Comparison of ENCODE assay signal across 8 cellular contexts in genomic region chr12:14418526-14418925, GRCh38. TPM values are rescaled to one million over a fixed set of nuclear protein-coding genes. Genes with fewer than 3 reads are reported as not detected.
DNase-seq lines count a peak whose midpoint lies in the region; ATAC-seq, FAIRE-seq and TF ChIP-seq lines count a peak whose summit lies in the region.

No MANE protein-coding gene starts in this region.

- H3K36me3 ChIP-seq in tibial nerve, result peaks cover 0 to 25% (median 3%) of the 10 kb centered on the region in 3 donors

- ATAC-seq in GM19397 (IDR thresholded peaks at IDR 0.05; ENCODE audit: unreplicated experiment) (no peak), GM18909 (IDR thresholded peaks at IDR 0.05; ENCODE audit: poor library complexity, unreplicated experiment) (no peak)

- CTCF ChIA-PET in activated naive CD4-positive, alpha-beta T cell treated with anti-CD3 and anti-CD28 coated beads, Interleukin-2, amount 10 ng/mL, durations not matched to agents 7 days and 5 days (lab: Charles Lee), result interaction anchor here (0.9 to 3.0 kb wide), 6 partner anchors 32 to 180 kb away, joined by 3 to 17 read pairs (median 14); partner anchors contain the start of gene ATF7IP

- H3K4me1 Mint-ChIP-seq in activated naive CD4-positive, alpha-beta T cell treated with anti-CD3 and anti-CD28 coated beads, Interleukin-2, amount 10 ng/mL, durations not matched to agents 7 days and 5 days, result peaks cover 52% of the 10 kb centered on the region

- H3K4me1 ChIP-seq in tibial nerve, result peaks cover 0 to 55% (median 8%) of the 10 kb centered on the region in 4 donors

- in situ Hi-C loops in GM13977 (cut with MboI; ENCODE audit: low pct_unique_long_range_greater_than_20kb, low sequenced_read_pairs, unreplicated experiment), result no loop called here

- WGBS in tibial nerve, 2 donors, result 26 to 32% methylated on average over 2 of the region's 2 CpGs

- peaks cover 42% of the 10 kb centered on the region for H3K36me3 Mint-ChIP-seq in activated naive CD4-positive, alpha-beta T cell treated with anti-CD3 and anti-CD28 coated beads, Interleukin-2, amount 10 ng/mL, durations not matched to agents 7 days and 5 days

- H3K9me3 Mint-ChIP-seq in activated naive CD4-positive, alpha-beta T cell treated with anti-CD3 and anti-CD28 coated beads, Interleukin-2, amount 10 ng/mL, durations not matched to agents 7 days and 5 days, result peaks cover 33% of the 10 kb centered on the region

- peaks cover 0 to 20% (median 3%) of the 10 kb centered on the region in 4 donors for H3K9me3 ChIP-seq in tibial nerve

- H3K27ac Mint-ChIP-seq in activated naive CD4-positive, alpha-beta T cell treated with anti-CD3 and anti-CD28 coated beads, Interleukin-2, amount 10 ng/mL, durations not matched to agents 7 days and 5 days, result peak overlapping the region; percentile 82

- peak overlapping the region in 3 of 4 donors; percentile 47 to 61 (median 54) for H3K27ac ChIP-seq in tibial nerve

- no peaks in the 10 kb centered on the region for H3K27me3 Mint-ChIP-seq in activated naive CD4-positive, alpha-beta T cell treated with anti-CD3 and anti-CD28 coated beads, Interleukin-2, amount 10 ng/mL, durations not matched to agents 7 days and 5 days

- TF ChIP-seq POLR2A in tibial nerve (IDR thresholded peaks at IDR 0.05), result no peak

- peak; percentile 96 for FAIRE-seq in islet of Langerhans (lab: Jason Lieb, UNC)

- no peak for TF ChIP-seq EP300 in tibial nerve (IDR thresholded peaks at IDR 0.05)

- H3K4me3 ChIP-seq in tibial nerve, result peak overlapping the region in 3 of 4 donors; percentile 5 to 12 (median 10)

- TF ChIP-seq CTCF in tibial nerve (IDR thresholded peaks at IDR 0.05), result peak; percentile 13 to 38 (median 27)
- no peak for TF ChIP-seq CTCF in GM13977 (IDR thresholded peaks at IDR 0.05; ENCODE audit: extremely low read depth, insufficient read depth, missing control alignments)

- H3K27me3 ChIP-seq in tibial nerve, result no peaks in the 10 kb centered on the region

- H3K4me3 Mint-ChIP-seq in activated naive CD4-positive, alpha-beta T cell treated with anti-CD3 and anti-CD28 coated beads, Interleukin-2, amount 10 ng/mL, durations not matched to agents 7 days and 5 days, result peak overlapping the region; percentile 35

- no peak for DNase-seq in activated naive CD4-positive, alpha-beta T cell treated with anti-CD3 and anti-CD28 coated beads, Interleukin-2, amount 10 ng/mL, durations not matched to agents 7 days and 5 days
- no peak for DNase-seq in activated naive CD4-positive, alpha-beta T cell treated with Interleukin-2 at 50 U/mL for 16 hours
- peak; percentile 45 for DNase-seq in amniotic epithelial cell (ENCODE audit: low read depth)
- no peak for DNase-seq in tibial nerve (ENCODE audit: low spot score in 2 of 2)
- no peak for DNase-seq in GM13977 (ENCODE audit: low spot score)

RNA-seq across cellular contexts. Expression of gene ATF7IP, which starts 53.0 kb away (rescaled TPM):
- total RNA-seq in tibial nerve, result 10 to 100 TPM; 35.5 to 63.4 (median 48.2) TPM
